Comparison of ENCODE assay signal across 1 cellular context in genomic region chr22:27370987-27371386, GRCh38.
TF ChIP-seq lines count a peak whose summit lies in the region.

No MANE protein-coding gene starts in this region.

TF ChIP-seq in H1, 55 proteins besides CTCF, POLR2A, EP300 and RAD21:
- TF ChIP-seq CBX8 (IDR thresholded peaks at IDR 0.05; ENCODE audit: borderline replicate concordance, low read depth, low read length) (no peak), BCL11A (IDR thresholded peaks at IDR 0.05; ENCODE audit: low read depth in 2 of 2, low read length in 2 of 2) (no peak), NANOG (IDR thresholded peaks at IDR 0.05; ENCODE audit: insufficient read depth, low read depth, low read length, poor library complexity, severe bottlenecking) (no peak), RXRA (IDR thresholded peaks at IDR 0.05; ENCODE audit: insufficient read depth, low read depth, low read length) (no peak), CREB1 (IDR thresholded peaks at IDR 0.05) (no peak), TAF1 (IDR thresholded peaks at IDR 0.05; ENCODE audit: low read depth, low read length) (no peak), ASH2L (IDR thresholded peaks at IDR 0.05; ENCODE audit: low read length) (no peak), EZH2 (IDR thresholded peaks at IDR 0.05; ENCODE audit: low read depth, low read length, severe bottlenecking) (no peak), TCF12 (IDR thresholded peaks at IDR 0.05; ENCODE audit: low read depth, low read length) (no peak), USF2 (IDR thresholded peaks at IDR 0.05; ENCODE audit: low read length) (no peak), KDM1A (IDR thresholded peaks at IDR 0.05; ENCODE audit: borderline replicate concordance, low read length) (no peak), HDAC6 (IDR thresholded peaks at IDR 0.05; ENCODE audit: low read depth, low read length) (no peak), SIX5 (IDR thresholded peaks at IDR 0.05; ENCODE audit: low read depth, low read length) (no peak)
- TF ChIP-seq, protein P1, sequence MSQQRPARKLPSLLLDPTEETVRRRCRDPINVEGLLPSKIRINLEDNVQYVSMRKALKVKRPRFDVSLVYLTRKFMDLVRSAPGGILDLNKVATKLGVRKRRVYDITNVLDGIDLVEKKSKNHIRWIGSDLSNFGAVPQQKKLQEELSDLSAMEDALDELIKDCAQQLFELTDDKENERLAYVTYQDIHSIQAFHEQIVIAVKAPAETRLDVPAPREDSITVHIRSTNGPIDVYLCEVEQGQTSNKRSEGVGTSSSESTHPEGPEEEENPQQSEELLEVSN (IDR thresholded peaks at IDR 0.05): no peak
